In genomic region chr22:45546333-45547015, GRCh38 we compare ENCODE assay signal across 1 cellular context.
TF ChIP-seq lines count a peak whose summit lies in the region.

No MANE protein-coding gene starts in this region.

TF ChIP-seq in GM12878, 131 proteins besides CTCF, POLR2A, EP300 and RAD21:
- TF ChIP-seq, protein P1, sequence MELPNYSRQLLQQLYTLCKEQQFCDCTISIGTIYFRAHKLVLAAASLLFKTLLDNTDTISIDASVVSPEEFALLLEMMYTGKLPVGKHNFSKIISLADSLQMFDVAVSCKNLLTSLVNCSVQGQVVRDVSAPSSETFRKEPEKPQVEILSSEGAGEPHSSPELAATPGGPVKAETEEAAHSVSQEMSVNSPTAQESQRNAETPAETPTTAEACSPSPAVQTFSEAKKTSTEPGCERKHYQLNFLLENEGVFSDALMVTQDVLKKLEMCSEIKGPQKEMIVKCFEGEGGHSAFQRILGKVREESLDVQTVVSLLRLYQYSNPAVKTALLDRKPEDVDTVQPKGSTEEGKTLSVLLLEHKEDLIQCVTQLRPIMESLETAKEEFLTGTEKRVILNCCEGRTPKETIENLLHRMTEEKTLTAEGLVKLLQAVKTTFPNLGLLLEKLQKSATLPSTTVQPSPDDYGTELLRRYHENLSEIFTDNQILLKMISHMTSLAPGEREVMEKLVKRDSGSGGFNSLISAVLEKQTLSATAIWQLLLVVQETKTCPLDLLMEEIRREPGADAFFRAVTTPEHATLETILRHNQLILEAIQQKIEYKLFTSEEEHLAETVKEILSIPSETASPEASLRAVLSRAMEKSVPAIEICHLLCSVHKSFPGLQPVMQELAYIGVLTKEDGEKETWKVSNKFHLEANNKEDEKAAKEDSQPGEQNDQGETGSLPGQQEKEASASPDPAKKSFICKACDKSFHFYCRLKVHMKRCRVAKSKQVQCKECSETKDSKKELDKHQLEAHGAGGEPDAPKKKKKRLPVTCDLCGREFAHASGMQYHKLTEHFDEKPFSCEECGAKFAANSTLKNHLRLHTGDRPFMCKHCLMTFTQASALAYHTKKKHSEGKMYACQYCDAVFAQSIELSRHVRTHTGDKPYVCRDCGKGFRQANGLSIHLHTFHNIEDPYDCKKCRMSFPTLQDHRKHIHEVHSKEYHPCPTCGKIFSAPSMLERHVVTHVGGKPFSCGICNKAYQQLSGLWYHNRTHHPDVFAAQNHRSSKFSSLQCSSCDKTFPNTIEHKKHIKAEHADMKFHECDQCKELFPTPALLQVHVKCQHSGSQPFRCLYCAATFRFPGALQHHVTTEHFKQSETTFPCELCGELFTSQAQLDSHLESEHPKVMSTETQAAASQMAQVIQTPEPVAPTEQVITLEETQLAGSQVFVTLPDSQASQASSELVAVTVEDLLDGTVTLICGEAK (IDR thresholded peaks at IDR 0.05; ENCODE audit: borderline replicate concordance): peak; percentile 61
- TF ChIP-seq PBX3 (IDR thresholded peaks at IDR 0.05; ENCODE audit: insufficient replicate concordance, low read depth, low read length): no peak
